In genomic region chr4:127250577-127250976, GRCh38 we compare ENCODE assay signal across 14 cellular contexts.
A peak's percentile ranks its signal among the peaks of the same experiment; 100 is the strongest.
DNase-seq lines count a peak whose midpoint lies in the region; ATAC-seq and TF ChIP-seq lines count a peak whose summit lies in the region.
"Had no signal": no experiment of that assay in that cellular context is flagged by ENCODE, and none has a peak within 500 bp of the region (broad histone marks: within the 10 kb centered on the region; RNA-seq: fewer than 3 reads in every experiment).

No MANE protein-coding gene starts in this region.

- H4K20me1 ChIP-seq in BLaER1, result no peaks in the 10 kb centered on the region

- TF ChIP-seq CTCF in colonic mucosa (IDR thresholded peaks at IDR 0.05), result no peak

- ATAC-seq in GM19397 (IDR thresholded peaks at IDR 0.05; ENCODE audit: unreplicated experiment), result peak; percentile 58
- ATAC-seq in HG03159 (IDR thresholded peaks at IDR 0.05; ENCODE audit: unreplicated experiment), result peak; percentile 55
- no peak for ATAC-seq in HG02973 (IDR thresholded peaks at IDR 0.05; ENCODE audit: unreplicated experiment)
- ATAC-seq: CD8-positive, alpha-beta T cell; foreskin keratinocyte had no signal

- H3K4me1 ChIP-seq in BLaER1, result no peaks in the 10 kb centered on the region
- no peaks in the 10 kb centered on the region for H3K4me1 ChIP-seq in colonic mucosa
- H3K4me1 ChIP-seq: parathyroid adenoma had no signal

- peak overlapping the region; percentile 11; the same call in 1 of the 2 replicates for H3K4me2 ChIP-seq in BLaER1

- H3K27ac ChIP-seq in BLaER1 (no peak overlapping the region), colonic mucosa (no peak overlapping the region)
- H3K27ac ChIP-seq: foreskin keratinocyte, parathyroid adenoma had no signal

- no peak overlapping the region for H3K4me3 ChIP-seq in BLaER1
- H3K4me3 ChIP-seq in colonic mucosa, result no peak overlapping the region

- H3K27me3 ChIP-seq in BLaER1 (no peaks in the 10 kb centered on the region), colonic mucosa (no peaks in the 10 kb centered on the region)
- H3K27me3 ChIP-seq: foreskin keratinocyte had no signal

- DNase-seq in NOMO-1 treated with DMSO at 0.1 percent for 48 hours (lab: John Stamatoyannopoulos, UW; ENCODE audit: unreplicated experiment) (peak; percentile 97), NCI-H128 (lab: John Stamatoyannopoulos, UW; ENCODE audit: unreplicated experiment) (no peak), colonic mucosa (no peak)
- no peak for DNase-seq in stimulated activated CD4-positive, alpha-beta T cell treated with anti-CD3 and anti-CD28 coated beads, Interleukin-2, amount 100 ng/mL, for 48 hours
- DNase-seq: 8988T; activated B cell treated with CpG ODN at 0.5 μM for 24 hours; activated CD8-positive, alpha-beta memory T cell treated with anti-CD3 and anti-CD28 coated beads, Interleukin-2, amount 50 U/mL, for 4 hours; CD8-positive, alpha-beta T cell; foreskin keratinocyte had no signal

- no peak overlapping the region for H3K9ac ChIP-seq in BLaER1
- H3K9ac ChIP-seq in colonic mucosa (ENCODE audit: low read depth in 2 of 2, low read length in 2 of 2), result no peak overlapping the region
- H3K9ac ChIP-seq: parathyroid adenoma had no signal

- intact Hi-C loops in colonic mucosa (cut with DNase I), result no loop called here

- no peaks in the 10 kb centered on the region for H3K9me3 ChIP-seq in BLaER1
- H3K9me3 ChIP-seq in colonic mucosa, result no peaks in the 10 kb centered on the region

- H3K36me3 ChIP-seq in BLaER1, result no peaks in the 10 kb centered on the region
- no peaks in the 10 kb centered on the region for H3K36me3 ChIP-seq in colonic mucosa
